In genomic region chr12:102948941-102949352, GRCh38 we compare ENCODE assay signal across 8 cellular contexts. TPM values are rescaled to one million over a fixed set of nuclear protein-coding genes. Genes with fewer than 3 reads are reported as not detected.
A peak's percentile ranks its signal among the peaks of the same experiment; 100 is the strongest.
DNase-seq lines count a peak whose midpoint lies in the region; ATAC-seq and TF ChIP-seq lines count a peak whose summit lies in the region.

No MANE protein-coding gene starts in this region.

- H3K27me3 ChIP-seq in Panc1 (ENCODE audit: control insufficient read depth, insufficient read depth, low read length) = peaks cover 2% of the 10 kb centered on the region; the same call in 1 of the 2 replicates

- no peaks in the 10 kb centered on the region for H3K36me3 ChIP-seq in Panc1 (ENCODE audit: control insufficient read depth, insufficient read depth, low read length)

- POLR2A ChIA-PET in Panc1 (lab: Charles Lee) = no interaction called here

- intact Hi-C loops in Panc1 (cut with micrococcal nuclease; ENCODE audit: unreplicated experiment) = no loop called here

- no peak for ATAC-seq in Panc1
- no peak for ATAC-seq in GM19351 (IDR thresholded peaks at IDR 0.05; ENCODE audit: unreplicated experiment)
- ATAC-seq in HG02763 (IDR thresholded peaks at IDR 0.05; ENCODE audit: unreplicated experiment) = no peak

- DNase-seq in COLO829 (ENCODE audit: low spot score) = peak; percentile 56
- peak; percentile 11 for DNase-seq in HS-27A (ENCODE audit: low read depth)
- peak; percentile 30 for DNase-seq in Panc1 (ENCODE audit: low read depth, low spot score)
- DNase-seq in amniotic epithelial cell (ENCODE audit: low read depth) = peak; percentile 22
- peak; percentile 79 for DNase-seq in inferior parietal cortex (ENCODE audit: extremely low spot score)
- DNase-seq in stimulated activated CD4-positive, alpha-beta T cell treated with anti-CD3 and anti-CD28 coated beads, TNF-alpha, amount 100 ng/mL, for 1 hour (ENCODE audit: low read depth in 3 of 3, low spot score in 1 of 3) = peak in 2 of 3 donors; percentile 12 to 46

- peak; percentile 91 for TF ChIP-seq CTCF in Panc1 (IDR thresholded peaks at IDR 0.05)

- no peaks in the 10 kb centered on the region; the same call in 1 of the 2 replicates for H3K4me1 ChIP-seq in Panc1 (ENCODE audit: control insufficient read depth, insufficient read depth, low read length)

- BruUV-seq in Panc1 (replicated peaks; lab: Mats Ljungman, UMichigan) = no TSS peak

- H3K9me3 ChIP-seq in Panc1 (ENCODE audit: control insufficient read depth, insufficient read depth, low read depth, low read length) = no peaks in the 10 kb centered on the region

- H3K27ac ChIP-seq in Panc1 (ENCODE audit: low read length) = no peak overlapping the region

- in situ Hi-C loops in Panc1 (cut with HindIII; ENCODE audit: low pct_unique_long_range_greater_than_20kb, low sequenced_read_pairs) = no loop called here

- CTCF ChIA-PET in Panc1 (lab: Charles Lee) = interaction anchor here (1.0 kb wide), 1 partner anchor 599 kb away, joined by 5 read pairs; no protein-coding TSS in a partner anchor

- no peak overlapping the region for H3K4me3 ChIP-seq in Panc1 (ENCODE audit: low read depth in 2 of 2, low read length in 2 of 2)

RNA-seq across cellular contexts. Expression of gene ASCL1, which starts 8.5 kb away (rescaled TPM):
- total RNA-seq in Panc1 (2021; ENCODE audit: unreplicated experiment) = not detected
- not detected for polyA plus RNA-seq in Panc1 (2012; ENCODE audit: insufficient read length)

RNA-seq across cellular contexts. Expression of gene PAH, which starts 31.9 kb away (rescaled TPM):
- total RNA-seq in Panc1 (2021; ENCODE audit: unreplicated experiment) = 0.51 TPM
- polyA plus RNA-seq in Panc1 (2012; ENCODE audit: insufficient read length) = not detected

Comparison
In these comparisons a context has a peak if more than half of its experiments do, and no peak if none do; other contexts are left out.
1. DNase-seq: peak in every context shown above with its lines; median percentile 79 in inferior parietal cortex; 56 in COLO829; 30 in Panc1; 29 in stimulated activated CD4-positive, alpha-beta T cell treated with anti-CD3 and anti-CD28 coated beads, TNF-alpha, amount 100 ng/mL, for 1 hour; 22 in amniotic epithelial cell; 11 in HS-27A.